In the genomic region with DNA sequence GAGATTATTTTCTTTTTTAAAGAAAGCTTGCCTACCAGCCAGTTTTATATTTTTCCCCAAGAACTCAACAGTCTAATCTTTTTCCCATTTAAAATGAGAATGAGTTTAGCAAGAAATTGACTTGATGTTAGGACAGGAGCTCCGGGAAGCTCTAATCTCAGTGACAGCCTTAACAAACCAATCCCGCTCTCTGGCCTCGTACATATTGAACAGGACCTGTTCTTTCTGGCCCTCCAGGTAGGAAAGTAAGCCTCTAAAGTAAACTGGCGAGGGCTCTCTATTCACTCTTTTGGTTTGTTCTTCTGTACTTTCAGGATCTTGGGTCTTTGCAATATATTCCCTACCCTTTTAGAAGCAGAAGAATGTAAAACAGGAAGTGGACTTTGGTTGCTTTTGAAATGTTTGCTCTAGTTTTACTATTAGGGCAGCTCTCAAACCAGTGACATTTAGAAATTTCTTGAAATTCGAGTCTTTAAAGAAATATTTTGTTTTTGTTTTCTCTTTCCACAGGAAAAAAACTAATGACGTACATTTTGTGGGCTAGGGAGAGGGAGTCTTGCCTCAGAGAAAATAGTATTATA, we compare ENCODE assay signal across 20 cellular contexts. TPM values are rescaled to one million over a fixed set of nuclear protein-coding genes. Genes with fewer than 3 reads are reported as not detected.
"Had no signal": no experiment of that assay in that cellular context is flagged by ENCODE, and none has a peak within 500 bp of the region (broad histone marks: within the 10 kb centered on the region; RNA-seq: fewer than 3 reads in every experiment).

No MANE protein-coding gene starts in this region.

- H3K27me3 Mint-ChIP-seq: naive B cell had no signal

- H3K36me3 ChIP-seq: colonic mucosa, esophagus muscularis mucosa, gastroesophageal sphincter, heart left ventricle, left ventricle myocardium inferior, lower lobe of right lung had no signal

- H2AFZ ChIP-seq: hepatocyte had no signal

- H3K79me2 ChIP-seq: hepatocyte had no signal

- ATAC-seq: foreskin keratinocyte, gastroesophageal sphincter, heart left ventricle, left cardiac atrium, lower lobe of right lung, mucosa of descending colon had no signal

- H3K4me3 Mint-ChIP-seq: mesothelial cell of epicardium, naive B cell had no signal

- H3K4me3 ChIP-seq: colonic mucosa, dorsolateral prefrontal cortex, esophagus muscularis mucosa, gastroesophageal sphincter, heart left ventricle, hepatocyte, left ventricle myocardium inferior, lower lobe of right lung, mucosa of descending colon had no signal

- DNase-seq: colonic mucosa; dermis blood vessel endothelial cell; dorsolateral prefrontal cortex; effector CD4-positive, alpha-beta T cell; effector memory CD4-positive, alpha-beta T cell; foreskin keratinocyte; heart left ventricle; left cardiac atrium; left ventricle myocardium inferior; lower lobe of right lung; mesenchymal stem cell; mucosa of descending colon; naive B cell had no signal

- H3K36me3 Mint-ChIP-seq: mesothelial cell of epicardium, naive B cell had no signal

- FAIRE-seq: endothelial cell of umbilical vein, islet of Langerhans, keratinocyte had no signal

- H3K9me3 ChIP-seq: colonic mucosa, esophagus muscularis mucosa, gastroesophageal sphincter, heart left ventricle, left ventricle myocardium inferior, lower lobe of right lung, mucosa of descending colon had no signal

- H3K4me1 Mint-ChIP-seq: mesothelial cell of epicardium, naive B cell had no signal

- H3K27me3 ChIP-seq: colonic mucosa, dorsolateral prefrontal cortex, esophagus muscularis mucosa, gastroesophageal sphincter, heart left ventricle, hepatocyte had no signal

- H3K4me2 ChIP-seq: hepatocyte had no signal

- H3K4me1 ChIP-seq: colonic mucosa, esophagus muscularis mucosa, foreskin keratinocyte, gastroesophageal sphincter, heart left ventricle, left ventricle myocardium inferior, lower lobe of right lung had no signal

- H3K27ac Mint-ChIP-seq: mesothelial cell of epicardium, naive B cell had no signal

- H3K27ac ChIP-seq: colonic mucosa, dorsolateral prefrontal cortex, esophagus muscularis mucosa, foreskin keratinocyte, gastroesophageal sphincter, heart left ventricle, hepatocyte, left ventricle myocardium inferior, lower lobe of right lung had no signal

RNA-seq across cellular contexts. Expression of a gene that starts 17.9 kb away (rescaled TPM):
- total RNA-seq: dermis blood vessel endothelial cell, foreskin keratinocyte had no signal
- polyA plus RNA-seq: foreskin keratinocyte had no signal
